8 cellular contexts compared by ENCODE assay signal in the genomic region with DNA sequence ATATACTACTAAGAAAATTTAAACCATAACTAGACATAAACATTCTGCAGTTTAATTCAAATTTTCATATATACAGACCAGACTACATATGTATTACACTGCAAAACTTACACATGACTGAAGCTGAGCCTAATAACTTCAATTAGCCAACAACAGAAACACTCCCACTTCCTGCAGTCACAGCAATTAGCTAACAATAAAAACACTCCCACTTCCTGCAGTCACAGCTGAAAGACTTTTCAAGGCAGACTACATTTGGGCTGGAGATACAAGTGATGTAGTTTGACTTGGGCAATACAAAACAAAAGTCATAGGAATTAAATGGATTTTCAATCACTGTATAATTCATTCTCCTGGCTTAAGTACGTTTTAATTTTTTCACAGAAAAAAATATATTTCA. TPM values are rescaled to one million over a fixed set of nuclear protein-coding genes. Genes with fewer than 3 reads are reported as not detected.
DNase-seq lines count a peak whose midpoint lies in the region; ATAC-seq and TF ChIP-seq lines count a peak whose summit lies in the region.

No MANE protein-coding gene starts in this region.

- peaks cover 15 to 18% of the 10 kb centered on the region in 2 donors for H3K4me1 Mint-ChIP-seq in natural killer cell treated with Interleukin-12 subunit alpha and Interleukin-12 subunit beta and Interleukin-15 and Interleukin-18, amount 100 ng/mL, for 72 hours (ENCODE audit: low read depth in 2 of 2)
- peaks cover 11% of the 10 kb centered on the region for H3K4me1 Mint-ChIP-seq in chondrocyte (ENCODE audit: low read depth)

- peaks cover 27% of the 10 kb centered on the region for H3K36me3 Mint-ChIP-seq in natural killer cell treated with Interleukin-12 subunit alpha and Interleukin-12 subunit beta and Interleukin-15 and Interleukin-18, amount 100 ng/mL, for 72 hours
- peaks cover 23% of the 10 kb centered on the region for H3K36me3 Mint-ChIP-seq in chondrocyte (ENCODE audit: low read depth)

- no peaks in the 10 kb centered on the region for H3K9me3 Mint-ChIP-seq in natural killer cell treated with Interleukin-12 subunit alpha and Interleukin-12 subunit beta and Interleukin-15 and Interleukin-18, amount 100 ng/mL, for 72 hours
- no peaks in the 10 kb centered on the region for H3K9me3 Mint-ChIP-seq in chondrocyte (ENCODE audit: low read depth)

- TF ChIP-seq CTCF in chondrocyte (IDR thresholded peaks at IDR 0.05), result no peak

- ATAC-seq in GM19438 (IDR thresholded peaks at IDR 0.05; ENCODE audit: low read depth, unreplicated experiment) (peak; percentile 54), HG02970 (IDR thresholded peaks at IDR 0.05; ENCODE audit: low FRiP score, unreplicated experiment) (no peak)
- peak; percentile 48 to 61 for ATAC-seq in natural killer cell treated with Interleukin-12 subunit alpha and Interleukin-12 subunit beta and Interleukin-15 and Interleukin-18, amount 100 ng/mL, for 72 hours

- DNase-seq in NCI-H2081 treated with DMSO at 0.1 percent for 48 hours (lab: John Stamatoyannopoulos, UW), result peak; percentile 70
- DNase-seq in central memory CD4-positive, alpha-beta T cell, result peak; percentile 63
- DNase-seq in natural killer cell treated with Interleukin-12 subunit alpha and Interleukin-12 subunit beta and Interleukin-15 and Interleukin-18, amount 100 ng/mL, for 72 hours (ENCODE audit: low spot score), result no peak
- DNase-seq in chondrocyte (ENCODE audit: low spot score), result no peak
- no peak for DNase-seq in activated CD4-positive, alpha-beta T cell treated with anti-CD3 and anti-CD28 coated beads, Interleukin-2, amount 50 U/mL, for 4 hours
- DNase-seq in NCI-H526 (lab: John Stamatoyannopoulos, UW), result no peak

- no peaks in the 10 kb centered on the region for H3K27me3 Mint-ChIP-seq in natural killer cell treated with Interleukin-12 subunit alpha and Interleukin-12 subunit beta and Interleukin-15 and Interleukin-18, amount 100 ng/mL, for 72 hours
- H3K27me3 Mint-ChIP-seq in chondrocyte (ENCODE audit: low read depth), result no peaks in the 10 kb centered on the region

- peak overlapping the region; percentile 62 to 79 for H3K27ac Mint-ChIP-seq in natural killer cell treated with Interleukin-12 subunit alpha and Interleukin-12 subunit beta and Interleukin-15 and Interleukin-18, amount 100 ng/mL, for 72 hours
- H3K27ac Mint-ChIP-seq in chondrocyte (ENCODE audit: unreplicated experiment), result no peak overlapping the region

- no peak overlapping the region for H3K4me3 Mint-ChIP-seq in natural killer cell treated with Interleukin-12 subunit alpha and Interleukin-12 subunit beta and Interleukin-15 and Interleukin-18, amount 100 ng/mL, for 72 hours
- no peak overlapping the region for H3K4me3 Mint-ChIP-seq in chondrocyte (ENCODE audit: unreplicated experiment)

RNA-seq across cellular contexts. Expression of a gene that starts 10.3 kb away (rescaled TPM):
- 10 to 100 TPM; 48.0 to 49.6 TPM for total RNA-seq in natural killer cell treated with Interleukin-12 subunit alpha and Interleukin-12 subunit beta and Interleukin-15 and Interleukin-18, amount 100 ng/mL, for 72 hours
- total RNA-seq in chondrocyte, result 42.0 to 46.5 TPM (median 44.7 TPM) in 3 replicates

Comparison
In these comparisons a context has a peak if more than half of its experiments do, and no peak if none do; other contexts are left out.
1. DNase-seq: peak in NCI-H2081 treated with DMSO at 0.1 percent for 48 hours (single experiment) and central memory CD4-positive, alpha-beta T cell (single experiment); none in natural killer cell treated with Interleukin-12 subunit alpha and Interleukin-12 subunit beta and Interleukin-15 and Interleukin-18, amount 100 ng/mL, for 72 hours (single experiment), chondrocyte (single experiment), activated CD4-positive, alpha-beta T cell treated with anti-CD3 and anti-CD28 coated beads, Interleukin-2, amount 50 U/mL, for 4 hours (0 of 2) and NCI-H526 (0 of 2).